ENCODE assay signal across 24 cellular contexts in the genomic region with DNA sequence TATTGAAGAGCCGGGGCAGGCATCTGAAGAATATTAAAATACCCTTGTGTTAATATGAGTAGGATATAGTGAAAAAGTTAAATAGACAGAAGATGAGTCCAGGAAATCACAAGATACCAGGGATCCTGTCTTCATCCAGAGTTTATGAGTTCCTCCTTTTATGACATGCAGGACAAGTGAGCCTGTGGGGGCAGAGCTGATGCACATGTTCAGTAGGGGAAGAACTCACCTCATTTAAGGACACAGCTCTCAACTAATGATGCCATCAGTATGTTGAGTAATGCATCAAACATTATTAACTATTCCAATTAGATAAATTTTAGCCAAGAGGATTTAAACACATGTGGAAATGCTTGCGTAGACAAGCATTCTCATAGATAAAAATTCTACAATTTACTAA.
DNase-seq lines count a peak whose midpoint lies in the region; ATAC-seq, FAIRE-seq and TF ChIP-seq lines count a peak whose summit lies in the region.
"Had no signal": no experiment of that assay in that cellular context is flagged by ENCODE, and none has a peak within 500 bp of the region (broad histone marks: within the 10 kb centered on the region; RNA-seq: fewer than 3 reads in every experiment).

No MANE protein-coding gene starts in this region.

- H3K23ac ChIP-seq in trophoblast cell (ENCODE audit: low read length) = no peak overlapping the region

- no peak overlapping the region for H4K91ac ChIP-seq in trophoblast cell (ENCODE audit: low read depth, low read length)

- H4K8ac ChIP-seq in trophoblast cell (ENCODE audit: low read depth, low read length) = no peak overlapping the region

- intact Hi-C loops in Right ventricle myocardium inferior (cut with DNase I) = no loop called here
- intact Hi-C loops in cardiac septum (cut with DNase I) = no loop called here

- H3K4ac ChIP-seq in trophoblast cell (ENCODE audit: low read depth, low read length) = no peak overlapping the region

- ATAC-seq in Right ventricle myocardium inferior (peak; percentile 59), A549 (no peak), HG02798 (IDR thresholded peaks at IDR 0.05; ENCODE audit: poor library complexity, unreplicated experiment) (no peak)
- ATAC-seq: CD8-positive, alpha-beta T cell; GM12878; GM23338; HCT116 had no signal

- H3K79me2 ChIP-seq in trophoblast cell (ENCODE audit: control insufficient read depth, insufficient read depth, low read length, poor library complexity) = no peaks in the 10 kb centered on the region

- H3K4me3 ChIP-seq in A549 = no peak overlapping the region
- H3K4me3 ChIP-seq in NB4 (ENCODE audit: low read depth, low read length) = no peak overlapping the region
- H3K4me3 ChIP-seq in fibroblast of mammary gland (ENCODE audit: control insufficient read depth, low read depth, low read length) = no peak overlapping the region
- H3K4me3 ChIP-seq in trophoblast cell (ENCODE audit: low read depth, low read length) = no peak overlapping the region
- H3K4me3 ChIP-seq: GM12878, GM23338 had no signal

- no peak overlapping the region for H2AFZ ChIP-seq in trophoblast cell (ENCODE audit: insufficient read depth, low read length, poor library complexity)
- H2AFZ ChIP-seq: GM23338 had no signal

- H3K27ac ChIP-seq in A549 = no peak overlapping the region
- H3K27ac ChIP-seq in trophoblast cell (ENCODE audit: low read depth, low read length) = no peak overlapping the region
- H3K27ac ChIP-seq: 22Rv1 had no signal

- 93% methylated on average over 2 of the region's 2 CpGs for WGBS in A549 (ENCODE audit: missing lambda C conversion rate)
- WGBS in trophoblast cell (ENCODE audit: extremely low coverage, insufficient coverage, insufficient read length) = no CpG with 5 or more reads among the region's 2 CpGs

- no peaks in the 10 kb centered on the region for H3K36me3 ChIP-seq in trophoblast cell (ENCODE audit: control insufficient read depth in 1 of 2, insufficient read depth in 2 of 2, low read length in 2 of 2)

- no peak overlapping the region for H3K9ac ChIP-seq in trophoblast cell (ENCODE audit: low read length)

- H3K79me1 ChIP-seq in trophoblast cell (ENCODE audit: low read length) = no peaks in the 10 kb centered on the region

- no peak overlapping the region for H2BK120ac ChIP-seq in trophoblast cell (ENCODE audit: insufficient read depth, low read length, poor library complexity)

- POLR2A ChIA-PET in A549 (lab: Yijun Ruan, JAX) = no interaction called here

- no peak overlapping the region for H2AK5ac ChIP-seq in trophoblast cell (ENCODE audit: low read length)

- CTCF ChIA-PET in A549 (lab: Yijun Ruan, JAX) = no interaction called here

- no peaks in the 10 kb centered on the region for H3K27me3 ChIP-seq in trophoblast cell (ENCODE audit: insufficient read depth, low read length)

- H3K4me1 ChIP-seq in A549 = no peaks in the 10 kb centered on the region
- no peaks in the 10 kb centered on the region for H3K4me1 ChIP-seq in trophoblast cell (ENCODE audit: control insufficient read depth in 1 of 2, insufficient read depth in 2 of 2, low read length in 2 of 2)
- H3K4me1 ChIP-seq: Caco-2 had no signal

- TF ChIP-seq POLR2A in A549 (IDR thresholded peaks at IDR 0.05; ENCODE audit: low read length) (no peak), NB4 (IDR thresholded peaks at IDR 0.05; ENCODE audit: extremely low read depth, insufficient read length) (no peak)

- H2BK12ac ChIP-seq in trophoblast cell (ENCODE audit: low read length) = no peak overlapping the region

- H3K4me2 ChIP-seq in A549 = no peak overlapping the region
- no peak overlapping the region for H3K4me2 ChIP-seq in trophoblast cell (ENCODE audit: low read length)
- H3K4me2 ChIP-seq: GM23338 had no signal

- no peak overlapping the region for H2BK5ac ChIP-seq in trophoblast cell (ENCODE audit: low read depth, low read length, poor library complexity)

- no peak for TF ChIP-seq CTCF in A549 (IDR thresholded peaks at IDR 0.05)
- TF ChIP-seq CTCF in NB4 (IDR thresholded peaks at IDR 0.05; ENCODE audit: low read depth, low read length) = no peak
- TF ChIP-seq CTCF in fibroblast of mammary gland (conservative IDR thresholded peaks at IDR 0.05; ENCODE audit: control insufficient read depth, insufficient read depth, low read depth, low read length) = no peak

- DNase-seq in Right ventricle myocardium inferior (ENCODE audit: missing footprints) (peak; percentile 54), cardiac septum (ENCODE audit: low spot score) (no peak), A549 (ENCODE audit: low read depth in 1 of 2, low spot score in 1 of 2) (no peak), NB4 (ENCODE audit: low read depth) (peak; percentile 1), fibroblast of mammary gland (ENCODE audit: low read depth) (peak; percentile 53), trophoblast cell (no peak)
- no peak for DNase-seq in NK-92 treated with Interleukin-12 subunit alpha and Interleukin-12 subunit beta, amount 100 ng/mL, for 24 hours (lab: John Stamatoyannopoulos, UW)
- DNase-seq: ACHN; C1 segment of cervical spinal cord; Caco-2; CD4-positive, CD25-positive, alpha-beta regulatory T cell; CD8-positive, alpha-beta T cell; DMS153; DND-41; EL; GDM1; H9 had no signal

- H3K9me3 ChIP-seq in A549 (no peaks in the 10 kb centered on the region), trophoblast cell (ENCODE audit: insufficient read depth, low read depth, low read length) (peaks cover 3% of the 10 kb centered on the region)
- H3K9me3 ChIP-seq: Caco-2 had no signal

- no peak overlapping the region for H4K12ac ChIP-seq in trophoblast cell (ENCODE audit: low read depth, low read length)

- no peak for TF ChIP-seq EP300 in A549 (IDR thresholded peaks at IDR 0.05)

- no peak overlapping the region for H3K18ac ChIP-seq in trophoblast cell (ENCODE audit: low read length)

- H3K14ac ChIP-seq in trophoblast cell (ENCODE audit: low read length) = no peak overlapping the region

- TF ChIP-seq RAD21 in A549 (conservative IDR thresholded peaks at IDR 0.05 in 1 of 2, IDR thresholded peaks at IDR 0.05 in 1 of 2) = no peak

- FAIRE-seq in A549 (lab: Jason Lieb, UNC) = peak; percentile 7
- FAIRE-seq: A204.1, GM12878, GM19239 had no signal

TF ChIP-seq in A549, 52 proteins besides CTCF, POLR2A, EP300 and RAD21 (continues in another document):
- no peak for TF ChIP-seq ESRRA (IDR thresholded peaks at IDR 0.05; ENCODE audit: borderline replicate concordance, low read length)
- no peak for TF ChIP-seq HOXA7 (CRISPR knock-in tag; IDR thresholded peaks at IDR 0.05)
- TF ChIP-seq, protein P1, sequence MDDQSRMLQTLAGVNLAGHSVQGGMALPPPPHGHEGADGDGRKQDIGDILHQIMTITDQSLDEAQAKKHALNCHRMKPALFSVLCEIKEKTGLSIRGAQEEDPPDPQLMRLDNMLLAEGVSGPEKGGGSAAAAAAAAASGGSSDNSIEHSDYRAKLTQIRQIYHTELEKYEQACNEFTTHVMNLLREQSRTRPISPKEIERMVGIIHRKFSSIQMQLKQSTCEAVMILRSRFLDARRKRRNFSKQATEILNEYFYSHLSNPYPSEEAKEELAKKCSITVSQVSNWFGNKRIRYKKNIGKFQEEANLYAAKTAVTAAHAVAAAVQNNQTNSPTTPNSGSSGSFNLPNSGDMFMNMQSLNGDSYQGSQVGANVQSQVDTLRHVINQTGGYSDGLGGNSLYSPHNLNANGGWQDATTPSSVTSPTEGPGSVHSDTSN (IDR thresholded peaks at IDR 0.05) = no peak
- no peak for TF ChIP-seq EHF (CRISPR knock-in tag; IDR thresholded peaks at IDR 0.05)
- no peak for TF ChIP-seq MYC (IDR thresholded peaks at IDR 0.05; ENCODE audit: borderline replicate concordance, low read length)
- TF ChIP-seq MAZ (IDR thresholded peaks at IDR 0.05; ENCODE audit: borderline replicate concordance, low read depth, low read length) = no peak
- TF ChIP-seq, protein P2, sequence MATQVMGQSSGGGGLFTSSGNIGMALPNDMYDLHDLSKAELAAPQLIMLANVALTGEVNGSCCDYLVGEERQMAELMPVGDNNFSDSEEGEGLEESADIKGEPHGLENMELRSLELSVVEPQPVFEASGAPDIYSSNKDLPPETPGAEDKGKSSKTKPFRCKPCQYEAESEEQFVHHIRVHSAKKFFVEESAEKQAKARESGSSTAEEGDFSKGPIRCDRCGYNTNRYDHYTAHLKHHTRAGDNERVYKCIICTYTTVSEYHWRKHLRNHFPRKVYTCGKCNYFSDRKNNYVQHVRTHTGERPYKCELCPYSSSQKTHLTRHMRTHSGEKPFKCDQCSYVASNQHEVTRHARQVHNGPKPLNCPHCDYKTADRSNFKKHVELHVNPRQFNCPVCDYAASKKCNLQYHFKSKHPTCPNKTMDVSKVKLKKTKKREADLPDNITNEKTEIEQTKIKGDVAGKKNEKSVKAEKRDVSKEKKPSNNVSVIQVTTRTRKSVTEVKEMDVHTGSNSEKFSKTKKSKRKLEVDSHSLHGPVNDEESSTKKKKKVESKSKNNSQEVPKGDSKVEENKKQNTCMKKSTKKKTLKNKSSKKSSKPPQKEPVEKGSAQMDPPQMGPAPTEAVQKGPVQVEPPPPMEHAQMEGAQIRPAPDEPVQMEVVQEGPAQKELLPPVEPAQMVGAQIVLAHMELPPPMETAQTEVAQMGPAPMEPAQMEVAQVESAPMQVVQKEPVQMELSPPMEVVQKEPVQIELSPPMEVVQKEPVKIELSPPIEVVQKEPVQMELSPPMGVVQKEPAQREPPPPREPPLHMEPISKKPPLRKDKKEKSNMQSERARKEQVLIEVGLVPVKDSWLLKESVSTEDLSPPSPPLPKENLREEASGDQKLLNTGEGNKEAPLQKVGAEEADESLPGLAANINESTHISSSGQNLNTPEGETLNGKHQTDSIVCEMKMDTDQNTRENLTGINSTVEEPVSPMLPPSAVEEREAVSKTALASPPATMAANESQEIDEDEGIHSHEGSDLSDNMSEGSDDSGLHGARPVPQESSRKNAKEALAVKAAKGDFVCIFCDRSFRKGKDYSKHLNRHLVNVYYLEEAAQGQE (IDR thresholded peaks at IDR 0.05) = no peak
- TF ChIP-seq HEYL (CRISPR knock-in tag; IDR thresholded peaks at IDR 0.05) = no peak
- TF ChIP-seq, protein P3, sequence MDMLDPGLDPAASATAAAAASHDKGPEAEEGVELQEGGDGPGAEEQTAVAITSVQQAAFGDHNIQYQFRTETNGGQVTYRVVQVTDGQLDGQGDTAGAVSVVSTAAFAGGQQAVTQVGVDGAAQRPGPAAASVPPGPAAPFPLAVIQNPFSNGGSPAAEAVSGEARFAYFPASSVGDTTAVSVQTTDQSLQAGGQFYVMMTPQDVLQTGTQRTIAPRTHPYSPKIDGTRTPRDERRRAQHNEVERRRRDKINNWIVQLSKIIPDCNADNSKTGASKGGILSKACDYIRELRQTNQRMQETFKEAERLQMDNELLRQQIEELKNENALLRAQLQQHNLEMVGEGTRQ (IDR thresholded peaks at IDR 0.05) = no peak
- TF ChIP-seq KDM1A (IDR thresholded peaks at IDR 0.05; ENCODE audit: low read depth) = no peak
- TF ChIP-seq, protein P4, sequence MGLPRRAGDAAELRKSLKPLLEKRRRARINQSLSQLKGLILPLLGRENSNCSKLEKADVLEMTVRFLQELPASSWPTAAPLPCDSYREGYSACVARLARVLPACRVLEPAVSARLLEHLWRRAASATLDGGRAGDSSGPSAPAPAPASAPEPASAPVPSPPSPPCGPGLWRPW (IDR thresholded peaks at IDR 0.05) = no peak
- TF ChIP-seq CEBPB (IDR thresholded peaks at IDR 0.05) = no peak
- TF ChIP-seq ZSCAN20 (CRISPR knock-in tag; IDR thresholded peaks at IDR 0.05) = no peak
- TF ChIP-seq CHD2 (IDR thresholded peaks at IDR 0.05; ENCODE audit: low read length, partially characterized antibody) = no peak

Comparison
In these comparisons a context has a peak if more than half of its experiments do, and no peak if none do; other contexts are left out.
1. DNase-seq: peak in Right ventricle myocardium inferior (single experiment), NB4 (single experiment) and fibroblast of mammary gland (single experiment); none in cardiac septum (single experiment), A549 (0 of 2), trophoblast cell (0 of 2) and NK-92 treated with Interleukin-12 subunit alpha and Interleukin-12 subunit beta, amount 100 ng/mL, for 24 hours (single experiment).